12 cellular contexts compared by ENCODE assay signal in genomic region chr1:207883660-207884245, GRCh38. TPM values are rescaled to one million over a fixed set of nuclear protein-coding genes. Genes with fewer than 3 reads are reported as not detected.
DNase-seq lines count a peak whose midpoint lies in the region; ATAC-seq, FAIRE-seq and TF ChIP-seq lines count a peak whose summit lies in the region.
"Had no signal": no experiment of that assay in that cellular context is flagged by ENCODE, and none has a peak within 500 bp of the region (broad histone marks: within the 10 kb centered on the region; RNA-seq: fewer than 3 reads in every experiment).

No MANE protein-coding gene starts in this region.

- no peaks in the 10 kb centered on the region for H4K20me1 ChIP-seq in GM12878 (ENCODE audit: control insufficient read depth, insufficient read depth)

- ATAC-seq in GM12878, result peak; percentile 6; the same call in 2 of the 3 replicates
- peak; percentile 17 for ATAC-seq in stimulated activated naive CD8-positive, alpha-beta T cell treated with anti-CD3 and anti-CD28 coated beads, Interleukin-15, amount 100 ng/mL, for 72 hours
- ATAC-seq in GM19351 (IDR thresholded peaks at IDR 0.05; ENCODE audit: unreplicated experiment), result no peak
- ATAC-seq: Right ventricle myocardium inferior had no signal

- in situ Hi-C loops in GM12878 (cut with MboI), result no loop called here

- no peaks in the 10 kb centered on the region for H3K9me3 Mint-ChIP-seq in activated T-cell treated with anti-CD3 and anti-CD28 coated beads, Interleukin-2, amount 50 U/mL, for 24 hours
- no peaks in the 10 kb centered on the region for H3K9me3 Mint-ChIP-seq in stimulated activated naive CD8-positive, alpha-beta T cell treated with anti-CD3 and anti-CD28 coated beads, Interleukin-15, amount 100 ng/mL, for 72 hours

- TF ChIP-seq RAD21 in GM12878 (IDR thresholded peaks at IDR 0.05; ENCODE audit: insufficient read depth, low read depth, low read length), result no peak

- H3K36me3 Mint-ChIP-seq in activated T-cell treated with anti-CD3 and anti-CD28 coated beads, Interleukin-2, amount 50 U/mL, for 24 hours (ENCODE audit: low read depth), result no peaks in the 10 kb centered on the region

- no peak for TF ChIP-seq CTCF in GM12878 (IDR thresholded peaks at IDR 0.05 in 2 of 3, conservative IDR thresholded peaks at IDR 0.05 in 1 of 3; ENCODE audit: control insufficient read depth in 2 of 3, extremely low read depth in 1 of 3, insufficient read depth in 1 of 3, low read depth in 3 of 3, low read length in 3 of 3)

- DNase-seq in activated T-cell treated with anti-CD3 and anti-CD28 coated beads, Interleukin-2, amount 50 U/mL, for 24 hours, result no peak
- DNase-seq in activated T-cell treated with anti-CD3 and anti-CD28 coated beads for 4 hours, result no peak
- DNase-seq in Jurkat, Clone E6-1 (ENCODE audit: low read depth, low spot score), result no peak
- DNase-seq in GM12878 (ENCODE audit: low read depth, low spot score), result no peak
- no peak for DNase-seq in stimulated activated naive CD8-positive, alpha-beta T cell treated with anti-CD3 and anti-CD28 coated beads, Interleukin-15, amount 100 ng/mL, for 72 hours
- no peak for DNase-seq in H4 (ENCODE audit: low spot score)
- DNase-seq in activated gamma-delta T cell treated with Interleukin-2 at 50 U/mL for 16 hours, result no peak
- DNase-seq: kidney, substantia nigra had no signal

- SMC1A ChIA-PET in GM12878 (lab: Charles Lee; ENCODE audit: uncharacterized antibody, unreplicated experiment), result interaction anchor here (1.1 to 9.7 kb wide), 22 partner anchors 9 to 129 kb away, joined by 3 to 164 read pairs (median 8); no protein-coding TSS in a partner anchor

- H3K36me3 ChIP-seq in GM12878 (ENCODE audit: control insufficient read depth in 2 of 2, insufficient read depth in 2 of 2, low read length in 1 of 2), result no peaks in the 10 kb centered on the region

- H3K4me3 Mint-ChIP-seq in activated T-cell treated with anti-CD3 and anti-CD28 coated beads, Interleukin-2, amount 50 U/mL, for 24 hours, result peak overlapping the region; percentile 76
- H3K4me3 Mint-ChIP-seq in stimulated activated naive CD8-positive, alpha-beta T cell treated with anti-CD3 and anti-CD28 coated beads, Interleukin-15, amount 100 ng/mL, for 72 hours, result peak overlapping the region; percentile 82 to 90

- BruUV-seq in GM12878 (replicated peaks; lab: Mats Ljungman, UMichigan), result no TSS peak

- H3K9me3 ChIP-seq in GM12878 (replicated peaks; ENCODE audit: control insufficient read depth, insufficient read depth, low read length), result no peaks in the 10 kb centered on the region

- FAIRE-seq in GM12878 (lab: Jason Lieb, UNC), result no peak
- FAIRE-seq: endothelial cell of umbilical vein, kidney had no signal

- intact Hi-C loops in GM12878 (cut with micrococcal nuclease; ENCODE audit: unreplicated experiment), result no loop called here

- POLR2A ChIA-PET in GM12878 (lab: Charles Lee), result interaction anchor here (1.0 to 5.6 kb wide), 7 partner anchors 10 to 80 kb away, joined by 3 to 25 read pairs (median 10); no protein-coding TSS in a partner anchor

- 92% methylated on average over 2 of the region's 2 CpGs for WGBS in GM12878 (ENCODE audit: insufficient coverage, insufficient replicate concordance, low lambda C conversion rate, missing lambda C conversion rate)

- peak overlapping the region; percentile 38 for H3K27ac ChIP-seq in GM12878 (ENCODE audit: control insufficient read depth, insufficient read depth)

- H3K4me1 Mint-ChIP-seq in activated T-cell treated with anti-CD3 and anti-CD28 coated beads, Interleukin-2, amount 50 U/mL, for 24 hours (ENCODE audit: low read depth), result peaks cover 41% of the 10 kb centered on the region
- peaks cover 53% of the 10 kb centered on the region for H3K4me1 Mint-ChIP-seq in stimulated activated naive CD8-positive, alpha-beta T cell treated with anti-CD3 and anti-CD28 coated beads, Interleukin-15, amount 100 ng/mL, for 72 hours

- peak overlapping the region; percentile 93 for H3K27ac Mint-ChIP-seq in activated T-cell treated with anti-CD3 and anti-CD28 coated beads, Interleukin-2, amount 50 U/mL, for 24 hours
- peak overlapping the region; percentile 92 to 93 for H3K27ac Mint-ChIP-seq in stimulated activated naive CD8-positive, alpha-beta T cell treated with anti-CD3 and anti-CD28 coated beads, Interleukin-15, amount 100 ng/mL, for 72 hours

- peak overlapping the region; percentile 33 for H3K4me3 ChIP-seq in Jurkat, Clone E6-1 (ENCODE audit: low read length)
- H3K4me3 ChIP-seq in GM12878, result no peak overlapping the region; the same call in 1 of the 2 replicates

- RAD21 ChIA-PET in GM12878 (lab: Charles Lee; ENCODE audit: unreplicated experiment), result interaction anchor here (1.1 to 7.1 kb wide), 18 partner anchors 10 to 116 kb away, joined by 3 to 160 read pairs (median 8); no protein-coding TSS in a partner anchor

- CTCF ChIA-PET in GM12878 (lab: Yijun Ruan, JAX), result interaction anchor here (0.9 to 9.1 kb wide), 36 partner anchors 13 to 361 kb away, joined by 3 to 244 read pairs (median 11); no protein-coding TSS in a partner anchor

- peak overlapping the region; percentile 94 for H2AFZ ChIP-seq in GM12878 (ENCODE audit: control insufficient read depth, low read depth, low read length)

- peak overlapping the region; percentile 89 for H3K4me2 ChIP-seq in GM12878 (ENCODE audit: control insufficient read depth, insufficient read depth)

- H3K4me1 ChIP-seq in GM12878 (ENCODE audit: control insufficient read depth, insufficient read depth, low read length), result peaks cover 6% of the 10 kb centered on the region

- 0 out of 2 replicates have a peak overlapping the region, but pooled peaks have one; percentile 8 for H3K9ac ChIP-seq in GM12878 (ENCODE audit: control insufficient read depth, insufficient read depth, low read length)

- TF ChIP-seq EP300 in GM12878 (IDR thresholded peaks at IDR 0.05; ENCODE audit: borderline replicate concordance in 1 of 2, control insufficient read depth in 1 of 2, low read depth in 2 of 2, low read length in 2 of 2), result no peak

- H3K27me3 ChIP-seq in GM12878 (replicated peaks in 1 of 2; ENCODE audit: control insufficient read depth in 2 of 2, insufficient read depth in 2 of 2, low read length in 1 of 2), result no peaks in the 10 kb centered on the region

- H3K79me2 ChIP-seq in GM12878 (ENCODE audit: control insufficient read depth, insufficient read depth, low read length), result no peaks in the 10 kb centered on the region

- TF ChIP-seq POLR2A in GM12878 (IDR thresholded peaks at IDR 0.05; ENCODE audit: low read depth, low read length), result no peak

- H3K27me3 Mint-ChIP-seq in activated T-cell treated with anti-CD3 and anti-CD28 coated beads, Interleukin-2, amount 50 U/mL, for 24 hours, result peaks cover 4% of the 10 kb centered on the region
- peaks cover 17% of the 10 kb centered on the region for H3K27me3 Mint-ChIP-seq in stimulated activated naive CD8-positive, alpha-beta T cell treated with anti-CD3 and anti-CD28 coated beads, Interleukin-15, amount 100 ng/mL, for 72 hours

TF ChIP-seq in GM12878, 131 proteins besides CTCF, POLR2A, EP300 and RAD21 (continues in another document):
- TF ChIP-seq BMI1 (IDR thresholded peaks at IDR 0.05; ENCODE audit: borderline replicate concordance) (no peak), NKRF (conservative IDR thresholded peaks at IDR 0.05) (no peak)
- TF ChIP-seq, protein P1, sequence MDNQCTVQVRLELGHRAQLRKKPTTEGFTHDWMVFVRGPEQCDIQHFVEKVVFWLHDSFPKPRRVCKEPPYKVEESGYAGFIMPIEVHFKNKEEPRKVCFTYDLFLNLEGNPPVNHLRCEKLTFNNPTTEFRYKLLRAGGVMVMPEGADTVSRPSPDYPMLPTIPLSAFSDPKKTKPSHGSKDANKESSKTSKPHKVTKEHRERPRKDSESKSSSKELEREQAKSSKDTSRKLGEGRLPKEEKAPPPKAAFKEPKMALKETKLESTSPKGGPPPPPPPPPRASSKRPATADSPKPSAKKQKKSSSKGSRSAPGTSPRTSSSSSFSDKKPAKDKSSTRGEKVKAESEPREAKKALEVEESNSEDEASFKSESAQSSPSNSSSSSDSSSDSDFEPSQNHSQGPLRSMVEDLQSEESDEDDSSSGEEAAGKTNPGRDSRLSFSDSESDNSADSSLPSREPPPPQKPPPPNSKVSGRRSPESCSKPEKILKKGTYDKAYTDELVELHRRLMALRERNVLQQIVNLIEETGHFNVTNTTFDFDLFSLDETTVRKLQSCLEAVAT (IDR thresholded peaks at IDR 0.05), result peak; percentile 72; the same call in 1 of the 2 replicates

RNA-seq across cellular contexts. Expression of gene CD34, which starts 27.2 kb away (rescaled TPM):
- polyA plus RNA-seq in Jurkat, Clone E6-1 (2012; ENCODE audit: insufficient read depth, insufficient read length), result not detected
- total RNA-seq in GM12878 (2013; cell fraction: nucleolus; rRNA removed), result 0.22 TPM in 1 of 2 replicates, not detected in the other
- total RNA-seq in GM12878 (2014; rRNA removed), result not detected in 2 replicates
- not detected in 2 replicates for total RNA-seq in GM12878 (2014; rRNA removed; fragmentation: Illumina TruSeq; extraction: Trizol)
- total RNA-seq in GM12878 (2021), result 0.08 TPM in 1 of 2 replicates, not detected in the other
- not detected for polyA plus RNA-seq in GM12878 (2011; ENCODE audit: low read depth)
- under 0.01 and 0.03 TPM in 2 replicates for polyA plus RNA-seq in GM12878 (2011; rRNA removed)
- 0.02 and 0.03 TPM in 2 replicates for polyA plus RNA-seq in GM12878 (2011; cell fraction: cytosol; rRNA removed)
- 0.01 TPM in 1 of 2 replicates, not detected in the other for polyA plus RNA-seq in GM12878 (2011; cell fraction: nucleus; rRNA removed)
- polyA plus RNA-seq in GM12878 (2012), result not detected in 2 replicates
- polyA plus RNA-seq in GM12878 (2014; fragmentation: Illumina TruSeq; extraction: Trizol), result not detected in 2 replicates
- polyA plus RNA-seq in GM12878 (2014; fragmentation: Nextera tagmentation; extraction: Ambion mirVana), result under 1 TPM in 1 of 2 experiments, not detected in 1; 0.02 TPM
- polyA plus RNA-seq in GM12878 (2014; rRNA removed), result 0.03 and 0.05 TPM in 2 replicates
- polyA plus RNA-seq in GM12878 (2016; fragmentation: Nextera tagmentation; extraction: Ambion mirVana), result not detected
- polyA minus RNA-seq in GM12878 (2011; rRNA and poly(A)+ RNA removed), result under 0.01 TPM in 1 of 2 replicates, not detected in the other
- not detected in 2 replicates for polyA minus RNA-seq in GM12878 (2011; cell fraction: cytosol; rRNA and poly(A)+ RNA removed)
- under 0.01 TPM in 2 replicates for polyA minus RNA-seq in GM12878 (2011; cell fraction: nucleus; rRNA and poly(A)+ RNA removed)
- 0.06 TPM in 1 of 2 replicates, not detected in the other for total RNA-seq in H4 (2014; rRNA removed; shearing (Covaris generic))
